Comparison of ENCODE assay signal across 1 cellular context in genomic region chr9:133943036-133943780, GRCh38.
TF ChIP-seq lines count a peak whose summit lies in the region.

No MANE protein-coding gene starts in this region.

TF ChIP-seq in HepG2, 621 proteins besides CTCF, POLR2A, EP300 and RAD21:
- no peak for TF ChIP-seq NCOR1 (IDR thresholded peaks at IDR 0.05; ENCODE audit: borderline replicate concordance, low read length)
- peak; percentile 1 for TF ChIP-seq AGO2 (optimal IDR thresholded peaks at IDR 0.05; ENCODE audit: low read depth, low read length)
- TF ChIP-seq ZNF629 (CRISPR knock-in tag; conservative IDR thresholded peaks at IDR 0.05) = no peak
